Comparison of ENCODE assay signal across 8 cellular contexts in genomic region chr14:104723651-104724406, GRCh38. TPM values are rescaled to one million over a fixed set of nuclear protein-coding genes. Genes with fewer than 3 reads are reported as not detected.
DNase-seq lines count a peak whose midpoint lies in the region; ATAC-seq and TF ChIP-seq lines count a peak whose summit lies in the region.

Gene ADSS1 (plus strand): TSS chr14:104724229. CDS start chr14:104724271, 42 bp downstream.

- H3K27ac Mint-ChIP-seq in activated naive CD4-positive, alpha-beta T cell treated with anti-CD3 and anti-CD28 coated beads, Interleukin-2, amount 50 U/mL, for 72 hours: no peak within 1 kb of the TSS

- H3K4me3 ChIP-seq in prostate gland: peak within 1 kb of the TSS; percentile 67 to 73
- H3K4me3 ChIP-seq in aorta (ENCODE audit: low read length in 2 of 2): peak within 1 kb of the TSS; percentile 45 to 73

- no peaks in the 10 kb centered on the region for H3K9me3 Mint-ChIP-seq in activated naive CD4-positive, alpha-beta T cell treated with anti-CD3 and anti-CD28 coated beads, Interleukin-2, amount 50 U/mL, for 72 hours

- H3K9me3 ChIP-seq in prostate gland (no peaks in the 10 kb centered on the region), aorta (ENCODE audit: control insufficient read depth, low read length) (no peaks in the 10 kb centered on the region)

- 3% methylated on average over 66 of the region's 82 CpGs for WGBS in prostate gland
- 5% methylated on average over 49 to 82 of the region's 82 CpGs for WGBS in aorta, 2 donors

- peak; percentile 79 to 95 (median 84) for TF ChIP-seq CTCF in prostate gland (IDR thresholded peaks at IDR 0.05)

- DNase-seq in NCI-H1092 treated with DMSO at 0.1 percent for 48 hours (lab: John Stamatoyannopoulos, UW): peak; percentile 46
- no peak for DNase-seq in NCI-H1092 (lab: John Stamatoyannopoulos, UW)
- peak; percentile 3 for DNase-seq in SHP77 treated with DMSO at 0.1 percent for 48 hours (lab: John Stamatoyannopoulos, UW)
- peak; percentile 73 to 77 for DNase-seq in activated naive CD4-positive, alpha-beta T cell treated with anti-CD3 and anti-CD28 coated beads, Interleukin-2, amount 50 U/mL, for 72 hours (ENCODE audit: low spot score in 2 of 2)
- peak; percentile 83 for DNase-seq in left cardiac atrium
- peak; percentile 44 for DNase-seq in prostate gland (ENCODE audit: low spot score)
- peak; percentile 86 to 90 for DNase-seq in aorta

- intact Hi-C loops in left cardiac atrium (cut with DNase I): no loop called here
- intact Hi-C loops in prostate gland (cut with DNase I): no loop called here
- intact Hi-C loops in aorta (cut with DNase I): loop anchor here in 1 of 2 donors (5.0 kb wide), 1 partner anchor 37 kb away; the partner anchor contains the start of gene INF2

- no peaks in the 10 kb centered on the region for H3K4me1 ChIP-seq in prostate gland (replicated peaks)
- no peaks in the 10 kb centered on the region for H3K4me1 ChIP-seq in aorta (ENCODE audit: control insufficient read depth in 1 of 2, insufficient read depth in 2 of 2, low read length in 2 of 2)

- no peaks in the 10 kb centered on the region for H3K36me3 ChIP-seq in prostate gland
- peaks cover 0 to 2% of the 10 kb centered on the region in 2 donors for H3K36me3 ChIP-seq in aorta (ENCODE audit: control insufficient read depth in 1 of 2, insufficient read depth in 2 of 2, low read length in 1 of 2)

- H3K27ac ChIP-seq in prostate gland: peak within 1 kb of the TSS; percentile 40 to 56
- peak within 1 kb of the TSS in 1 of 2 donors; percentile 25 for H3K27ac ChIP-seq in aorta (ENCODE audit: low read depth in 1 of 2, low read length in 2 of 2)

- no peaks in the 10 kb centered on the region for H3K36me3 Mint-ChIP-seq in activated naive CD4-positive, alpha-beta T cell treated with anti-CD3 and anti-CD28 coated beads, Interleukin-2, amount 50 U/mL, for 72 hours

- peak; percentile 45 for ATAC-seq in HG03108 (IDR thresholded peaks at IDR 0.05; ENCODE audit: unreplicated experiment)
- ATAC-seq in activated naive CD4-positive, alpha-beta T cell treated with anti-CD3 and anti-CD28 coated beads, Interleukin-2, amount 50 U/mL, for 72 hours: peak; percentile 79 to 86
- ATAC-seq in left cardiac atrium: peak; percentile 72
- peak; percentile 65 for ATAC-seq in aorta (ENCODE audit: low FRiP score)

- H3K27me3 ChIP-seq in prostate gland (replicated peaks; ENCODE audit: insufficient read depth) (no peaks in the 10 kb centered on the region), aorta (ENCODE audit: control insufficient read depth in 1 of 2, insufficient read depth in 2 of 2, low read length in 1 of 2) (no peaks in the 10 kb centered on the region)

- peak; percentile 56 for TF ChIP-seq POLR2A in prostate gland (IDR thresholded peaks at IDR 0.05)

RNA-seq across cellular contexts. Expression of gene ADSS1, which starts in this region (rescaled TPM):
- 1 to 10 TPM; 2.7 to 7.3 TPM for total RNA-seq in activated naive CD4-positive, alpha-beta T cell treated with anti-CD3 and anti-CD28 coated beads, Interleukin-2, amount 50 U/mL, for 72 hours
- total RNA-seq in left cardiac atrium: 100 to 1,000 TPM in 1 of 2 donors, 10 to 100 TPM in 1; 86.2 to 102 TPM
- 10 to 100 TPM; 18.3 to 44.4 TPM for total RNA-seq in prostate gland
- 10 to 100 TPM; 44.8 to 63.2 TPM for total RNA-seq in aorta
- polyA plus RNA-seq in aorta: 10 to 100 TPM; 25.0 to 80.2 TPM
